Comparison of ENCODE assay signal across 23 cellular contexts in genomic region chr1:236864996-236865877, GRCh38.
A peak's percentile ranks its signal among the peaks of the same experiment; 100 is the strongest.
DNase-seq lines count a peak whose midpoint lies in the region; ATAC-seq, FAIRE-seq and TF ChIP-seq lines count a peak whose summit lies in the region.
"Had no signal": no experiment of that assay in that cellular context is flagged by ENCODE, and none has a peak within 500 bp of the region (broad histone marks: within the 10 kb centered on the region; RNA-seq: fewer than 3 reads in every experiment).

No MANE protein-coding gene starts in this region.

- no peaks in the 10 kb centered on the region for H3K9me3 Mint-ChIP-seq in activated naive CD4-positive, alpha-beta T cell treated with anti-CD3 and anti-CD28 coated beads, Interleukin-2, amount 50 U/mL, for 24 hours
- no peaks in the 10 kb centered on the region for H3K9me3 Mint-ChIP-seq in activated naive CD4-positive, alpha-beta T cell treated with anti-CD3 and anti-CD28 coated beads, Interleukin-2, amount 10 ng/mL, durations not matched to agents 7 days and 5 days
- no peaks in the 10 kb centered on the region for H3K9me3 Mint-ChIP-seq in activated T-helper 17 cell treated with anti-CD3 and anti-CD28 coated beads, Interleukin-2, amount 50 U/mL, for 72 hours
- H3K9me3 Mint-ChIP-seq in stimulated activated effector memory CD8-positive, alpha-beta T cell treated with anti-CD3 and anti-CD28 coated beads, Interleukin-12 subunit alpha, Interleukin-12 subunit beta, amount 100 ng/mL, for 72 hours: no peaks in the 10 kb centered on the region
- H3K9me3 Mint-ChIP-seq: CD4-positive, CD25-positive, alpha-beta regulatory T cell; naive B cell had no signal

- H3K9me2 ChIP-seq in hepatocyte (replicated peaks; ENCODE audit: insufficient read depth): no peaks in the 10 kb centered on the region

- H3K4me3 ChIP-seq in hepatocyte: no peak overlapping the region
- H3K4me3 ChIP-seq: gastrocnemius medialis, lower lobe of right lung, SJCRH30, spleen had no signal

- H2AFZ ChIP-seq in hepatocyte: no peak overlapping the region

- H3K27me3 ChIP-seq in hepatocyte: no peaks in the 10 kb centered on the region
- H3K27me3 ChIP-seq: brain microvascular endothelial cell, gastrocnemius medialis, SJCRH30, spleen had no signal

- peaks cover 25% of the 10 kb centered on the region for H3K4me1 Mint-ChIP-seq in activated naive CD4-positive, alpha-beta T cell treated with anti-CD3 and anti-CD28 coated beads, Interleukin-2, amount 50 U/mL, for 24 hours
- H3K4me1 Mint-ChIP-seq in activated naive CD4-positive, alpha-beta T cell treated with anti-CD3 and anti-CD28 coated beads, Interleukin-2, amount 10 ng/mL, durations not matched to agents 7 days and 5 days: peaks cover 14% of the 10 kb centered on the region
- no peaks in the 10 kb centered on the region for H3K4me1 Mint-ChIP-seq in activated T-helper 17 cell treated with anti-CD3 and anti-CD28 coated beads, Interleukin-2, amount 50 U/mL, for 72 hours
- H3K4me1 Mint-ChIP-seq in stimulated activated effector memory CD8-positive, alpha-beta T cell treated with anti-CD3 and anti-CD28 coated beads, Interleukin-12 subunit alpha, Interleukin-12 subunit beta, amount 100 ng/mL, for 72 hours: peaks cover 2% of the 10 kb centered on the region

- H3K79me2 ChIP-seq in hepatocyte: no peaks in the 10 kb centered on the region

- FAIRE-seq in frontal cortex (lab: Jason Lieb, UNC): no peak

- no peaks in the 10 kb centered on the region for H4K20me1 ChIP-seq in hepatocyte (ENCODE audit: insufficient read depth, poor library complexity, severe bottlenecking)

- intact Hi-C loops in left colon (cut with DNase I, micrococcal nuclease): no loop called here

- H3K4me1 ChIP-seq in hepatocyte (ENCODE audit: insufficient read depth): peaks cover 22% of the 10 kb centered on the region
- H3K4me1 ChIP-seq: SJCRH30 had no signal

- H3K27ac ChIP-seq in hepatocyte: peak overlapping the region; percentile 24
- H3K27ac ChIP-seq: brain microvascular endothelial cell, lower lobe of right lung, SJCRH30, spleen had no signal

- H3K36me3 Mint-ChIP-seq in activated naive CD4-positive, alpha-beta T cell treated with anti-CD3 and anti-CD28 coated beads, Interleukin-2, amount 50 U/mL, for 24 hours: peaks cover 24% of the 10 kb centered on the region
- peaks cover 38% of the 10 kb centered on the region for H3K36me3 Mint-ChIP-seq in activated naive CD4-positive, alpha-beta T cell treated with anti-CD3 and anti-CD28 coated beads, Interleukin-2, amount 10 ng/mL, durations not matched to agents 7 days and 5 days
- H3K36me3 Mint-ChIP-seq in activated T-helper 17 cell treated with anti-CD3 and anti-CD28 coated beads, Interleukin-2, amount 50 U/mL, for 72 hours (ENCODE audit: low read depth): peaks cover 97% of the 10 kb centered on the region
- H3K36me3 Mint-ChIP-seq in stimulated activated effector memory CD8-positive, alpha-beta T cell treated with anti-CD3 and anti-CD28 coated beads, Interleukin-12 subunit alpha, Interleukin-12 subunit beta, amount 100 ng/mL, for 72 hours: peaks cover 99% of the 10 kb centered on the region

- peak overlapping the region; percentile 68 for H3K27ac Mint-ChIP-seq in activated naive CD4-positive, alpha-beta T cell treated with anti-CD3 and anti-CD28 coated beads, Interleukin-2, amount 50 U/mL, for 24 hours
- H3K27ac Mint-ChIP-seq in activated naive CD4-positive, alpha-beta T cell treated with anti-CD3 and anti-CD28 coated beads, Interleukin-2, amount 10 ng/mL, durations not matched to agents 7 days and 5 days: no peak overlapping the region
- peak overlapping the region; percentile 3 for H3K27ac Mint-ChIP-seq in activated T-helper 17 cell treated with anti-CD3 and anti-CD28 coated beads, Interleukin-2, amount 50 U/mL, for 72 hours
- H3K27ac Mint-ChIP-seq in stimulated activated effector memory CD8-positive, alpha-beta T cell treated with anti-CD3 and anti-CD28 coated beads, Interleukin-12 subunit alpha, Interleukin-12 subunit beta, amount 100 ng/mL, for 72 hours: peak overlapping the region; percentile 69
- H3K27ac Mint-ChIP-seq: activated CD8-positive, alpha-beta memory T cell treated with anti-CD3 and anti-CD28 coated beads, Interleukin-2, amount 10 ng/mL, durations not matched to agents 7 days and 5 days had no signal

- no peak for DNase-seq in activated naive CD4-positive, alpha-beta T cell treated with anti-CD3 and anti-CD28 coated beads, Interleukin-2, amount 10 ng/mL, durations not matched to agents 7 days and 5 days
- DNase-seq in hepatocyte (ENCODE audit: low spot score): no peak
- DNase-seq in stimulated activated effector memory CD8-positive, alpha-beta T cell treated with anti-CD3 and anti-CD28 coated beads, Interleukin-12 subunit alpha, Interleukin-12 subunit beta, amount 100 ng/mL, for 72 hours (ENCODE audit: low spot score in 2 of 2): no peak
- no peak for DNase-seq in frontal cortex (ENCODE audit: low spot score in 2 of 2)
- no peak for DNase-seq in left colon
- DNase-seq: activated CD4-positive, CD25-positive, alpha-beta regulatory T cell; activated CD8-positive, alpha-beta memory T cell treated with anti-CD3 and anti-CD28 coated beads, Interleukin-2, amount 10 ng/mL, durations not matched to agents 7 days and 5 days; activated gamma-delta T cell treated with Interleukin-2 at 50 U/mL for 16 hours; brain microvascular endothelial cell; CD4-positive, CD25-positive, alpha-beta regulatory T cell; DND-41; gastrocnemius medialis; lower lobe of right lung; MM.1S; naive B cell; NCI-H748 treated with DMSO at 0.1 percent for 48 hours; posterior cingulate gyrus; SJCRH30; spleen; trophoblast cell had no signal

- no peaks in the 10 kb centered on the region for H3K9me3 ChIP-seq in hepatocyte (ENCODE audit: low read depth)
- H3K9me3 ChIP-seq: gastrocnemius medialis, lower lobe of right lung, SJCRH30, spleen had no signal

- no peaks in the 10 kb centered on the region for H3K36me3 ChIP-seq in hepatocyte (replicated peaks; ENCODE audit: insufficient read depth, low read depth)

- CTCF ChIA-PET in activated naive CD4-positive, alpha-beta T cell treated with anti-CD3 and anti-CD28 coated beads, Interleukin-2, amount 10 ng/mL, durations not matched to agents 7 days and 5 days (lab: Charles Lee): interaction anchor here (1.2 kb wide), 1 partner anchor 106 kb away, joined by 4 read pairs; no protein-coding TSS in a partner anchor

- no peak overlapping the region for H3K4me3 Mint-ChIP-seq in activated naive CD4-positive, alpha-beta T cell treated with anti-CD3 and anti-CD28 coated beads, Interleukin-2, amount 50 U/mL, for 24 hours
- no peak overlapping the region for H3K4me3 Mint-ChIP-seq in activated naive CD4-positive, alpha-beta T cell treated with anti-CD3 and anti-CD28 coated beads, Interleukin-2, amount 10 ng/mL, durations not matched to agents 7 days and 5 days
- no peak overlapping the region for H3K4me3 Mint-ChIP-seq in activated T-helper 17 cell treated with anti-CD3 and anti-CD28 coated beads, Interleukin-2, amount 50 U/mL, for 72 hours
- H3K4me3 Mint-ChIP-seq in stimulated activated effector memory CD8-positive, alpha-beta T cell treated with anti-CD3 and anti-CD28 coated beads, Interleukin-12 subunit alpha, Interleukin-12 subunit beta, amount 100 ng/mL, for 72 hours: no peak overlapping the region
- H3K4me3 Mint-ChIP-seq: activated CD8-positive, alpha-beta memory T cell treated with anti-CD3 and anti-CD28 coated beads, Interleukin-2, amount 10 ng/mL, durations not matched to agents 7 days and 5 days; CD4-positive, CD25-positive, alpha-beta regulatory T cell; naive B cell had no signal

- 73% methylated on average over 3 of the region's 3 CpGs for WGBS in hepatocyte (ENCODE audit: low lambda C conversion rate, missing lambda C conversion rate)

- H3K4me2 ChIP-seq in hepatocyte: peak overlapping the region; percentile 41

- no peak for TF ChIP-seq CTCF in hepatocyte (IDR thresholded peaks at IDR 0.05; ENCODE audit: poor library complexity)

- H3K27me3 Mint-ChIP-seq in activated naive CD4-positive, alpha-beta T cell treated with anti-CD3 and anti-CD28 coated beads, Interleukin-2, amount 50 U/mL, for 24 hours: no peaks in the 10 kb centered on the region
- no peaks in the 10 kb centered on the region for H3K27me3 Mint-ChIP-seq in activated naive CD4-positive, alpha-beta T cell treated with anti-CD3 and anti-CD28 coated beads, Interleukin-2, amount 10 ng/mL, durations not matched to agents 7 days and 5 days
- H3K27me3 Mint-ChIP-seq in activated T-helper 17 cell treated with anti-CD3 and anti-CD28 coated beads, Interleukin-2, amount 50 U/mL, for 72 hours: no peaks in the 10 kb centered on the region
- H3K27me3 Mint-ChIP-seq: activated CD8-positive, alpha-beta memory T cell treated with anti-CD3 and anti-CD28 coated beads, Interleukin-2, amount 10 ng/mL, durations not matched to agents 7 days and 5 days; CD4-positive, CD25-positive, alpha-beta regulatory T cell; naive B cell had no signal

- no peak for ATAC-seq in activated T-helper 17 cell treated with anti-CD3 and anti-CD28 coated beads, Interleukin-2, amount 50 U/mL, for 72 hours (replicated peaks)
- no peak for ATAC-seq in stimulated activated effector memory CD8-positive, alpha-beta T cell treated with anti-CD3 and anti-CD28 coated beads, Interleukin-12 subunit alpha, Interleukin-12 subunit beta, amount 100 ng/mL, for 72 hours
- ATAC-seq in HG03196 (IDR thresholded peaks at IDR 0.05; ENCODE audit: unreplicated experiment) (no peak), left colon (no peak)
- ATAC-seq: activated CD8-positive, alpha-beta memory T cell treated with anti-CD3 and anti-CD28 coated beads, Interleukin-2, amount 10 ng/mL, durations not matched to agents 7 days and 5 days; gastrocnemius medialis; lower lobe of right lung had no signal
